ENCODE assay signal across 8 cellular contexts in genomic region chr2:2698182-2699116, GRCh38.
DNase-seq lines count a peak whose midpoint lies in the region; ATAC-seq and TF ChIP-seq lines count a peak whose summit lies in the region.

No MANE protein-coding gene starts in this region.

- no peaks in the 10 kb centered on the region for H3K79me2 ChIP-seq in neural progenitor cell (ENCODE audit: low read depth)

- DNase-seq in SIG-M5 treated with dmso at 0.1 percent for 504 hours (lab: John Stamatoyannopoulos, UW; ENCODE audit: unreplicated experiment) = peak; percentile 9
- DNase-seq in SIG-M5 (lab: John Stamatoyannopoulos, UW) = no peak
- DNase-seq in Jurkat, Clone E6-1 (ENCODE audit: low read depth, low spot score) = peak; percentile 66
- peak; percentile 55 for DNase-seq in SK-MEL-5 (ENCODE audit: low read depth, low spot score)
- peak; percentile 29 for DNase-seq in neural progenitor cell (ENCODE audit: low spot score)
- DNase-seq in effector memory CD8-positive, alpha-beta T cell = no peak
- no peak for DNase-seq in EL
- DNase-seq in NOMO-1 treated with DMSO at 0.1 percent for 48 hours (lab: John Stamatoyannopoulos, UW; ENCODE audit: unreplicated experiment) = no peak

- H3K27ac ChIP-seq in neural progenitor cell = no peak overlapping the region

- H3K36me3 ChIP-seq in neural progenitor cell = no peaks in the 10 kb centered on the region

- no peaks in the 10 kb centered on the region for H3K27me3 ChIP-seq in neural progenitor cell

- peaks cover 50% of the 10 kb centered on the region for H3K4me1 Mint-ChIP-seq in neural progenitor cell
- no peaks in the 10 kb centered on the region for H3K4me1 Mint-ChIP-seq in effector memory CD8-positive, alpha-beta T cell (ENCODE audit: low read depth in 2 of 2)

- ATAC-seq in effector memory CD8-positive, alpha-beta T cell (replicated peaks) = no peak

- peak overlapping the region; percentile 64 for H3K4me3 Mint-ChIP-seq in neural progenitor cell
- no peak overlapping the region for H3K4me3 Mint-ChIP-seq in effector memory CD8-positive, alpha-beta T cell

- H3K4me3 ChIP-seq in Jurkat, Clone E6-1 (ENCODE audit: low read length) = no peak overlapping the region
- H3K4me3 ChIP-seq in neural progenitor cell = no peak overlapping the region

- in situ Hi-C loops in SK-MEL-5 (cut with HindIII; ENCODE audit: low pct_unique_long_range_greater_than_20kb, low sequenced_read_pairs) = no loop called here

- no peak overlapping the region for H2AFZ ChIP-seq in neural progenitor cell (replicated peaks)

- no peaks in the 10 kb centered on the region for H3F3A ChIP-seq in neural progenitor cell (ENCODE audit: low read depth)

- no peaks in the 10 kb centered on the region for H3K9me3 Mint-ChIP-seq in neural progenitor cell
- H3K9me3 Mint-ChIP-seq in effector memory CD8-positive, alpha-beta T cell = no peaks in the 10 kb centered on the region

- H4K20me1 ChIP-seq in neural progenitor cell (ENCODE audit: low read depth) = no peaks in the 10 kb centered on the region

- H3K4me1 ChIP-seq in neural progenitor cell = peaks cover 22% of the 10 kb centered on the region

- peaks cover 33% of the 10 kb centered on the region for H3K27me3 Mint-ChIP-seq in neural progenitor cell (ENCODE audit: insufficient read depth, low read depth)
- H3K27me3 Mint-ChIP-seq in effector memory CD8-positive, alpha-beta T cell = peaks cover 22 to 33% of the 10 kb centered on the region in 2 donors

- H3K36me3 Mint-ChIP-seq in neural progenitor cell = no peaks in the 10 kb centered on the region
- no peaks in the 10 kb centered on the region for H3K36me3 Mint-ChIP-seq in effector memory CD8-positive, alpha-beta T cell (ENCODE audit: insufficient read depth)

- TF ChIP-seq CTCF in neural progenitor cell (IDR thresholded peaks at IDR 0.05) = peak; percentile 55

- H3K9ac ChIP-seq in neural progenitor cell = no peak overlapping the region

- no peaks in the 10 kb centered on the region for H3K9me3 ChIP-seq in neural progenitor cell (ENCODE audit: low read depth)

- H3K27ac Mint-ChIP-seq in neural progenitor cell = peak overlapping the region; percentile 89
- H3K27ac Mint-ChIP-seq in effector memory CD8-positive, alpha-beta T cell = peak overlapping the region in 1 of 2 donors; percentile 54

- no peak overlapping the region for H3K4me2 ChIP-seq in neural progenitor cell

Comparison
In these comparisons a context has a peak if more than half of its experiments do, and no peak if none do; other contexts are left out.
1. DNase-seq: peak in SIG-M5 treated with dmso at 0.1 percent for 504 hours (single experiment), Jurkat, Clone E6-1 (single experiment), SK-MEL-5 (single experiment) and neural progenitor cell (single experiment); none in SIG-M5 (single experiment), effector memory CD8-positive, alpha-beta T cell (0 of 3), EL (single experiment) and NOMO-1 treated with DMSO at 0.1 percent for 48 hours (single experiment).